In the genomic region with DNA sequence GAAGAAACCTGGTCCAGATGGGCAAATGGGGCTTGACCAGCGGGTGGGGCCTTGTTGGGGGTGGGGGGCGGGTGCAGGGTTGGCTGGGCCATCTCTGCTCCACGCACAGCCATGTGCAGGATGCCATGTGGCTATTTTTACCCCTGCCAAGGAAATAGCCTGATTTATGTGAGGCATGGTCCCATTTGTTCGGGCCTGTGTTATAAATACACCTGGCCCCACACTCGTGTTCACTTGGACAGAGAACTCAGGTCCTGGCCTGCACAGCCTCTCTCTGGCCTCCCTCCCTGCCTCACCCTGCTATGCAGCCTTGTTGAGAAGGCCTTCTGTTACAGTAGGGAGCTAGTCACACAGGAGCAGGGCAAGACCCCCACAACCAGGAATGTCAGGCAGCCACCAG, we compare ENCODE assay signal across 1 cellular context.
TF ChIP-seq lines count a peak whose summit lies in the region.

No MANE protein-coding gene starts in this region.

TF ChIP-seq in GM23338, 12 proteins besides CTCF, POLR2A, EP300 and RAD21 (continued from another document):
- TF ChIP-seq, protein P1, sequence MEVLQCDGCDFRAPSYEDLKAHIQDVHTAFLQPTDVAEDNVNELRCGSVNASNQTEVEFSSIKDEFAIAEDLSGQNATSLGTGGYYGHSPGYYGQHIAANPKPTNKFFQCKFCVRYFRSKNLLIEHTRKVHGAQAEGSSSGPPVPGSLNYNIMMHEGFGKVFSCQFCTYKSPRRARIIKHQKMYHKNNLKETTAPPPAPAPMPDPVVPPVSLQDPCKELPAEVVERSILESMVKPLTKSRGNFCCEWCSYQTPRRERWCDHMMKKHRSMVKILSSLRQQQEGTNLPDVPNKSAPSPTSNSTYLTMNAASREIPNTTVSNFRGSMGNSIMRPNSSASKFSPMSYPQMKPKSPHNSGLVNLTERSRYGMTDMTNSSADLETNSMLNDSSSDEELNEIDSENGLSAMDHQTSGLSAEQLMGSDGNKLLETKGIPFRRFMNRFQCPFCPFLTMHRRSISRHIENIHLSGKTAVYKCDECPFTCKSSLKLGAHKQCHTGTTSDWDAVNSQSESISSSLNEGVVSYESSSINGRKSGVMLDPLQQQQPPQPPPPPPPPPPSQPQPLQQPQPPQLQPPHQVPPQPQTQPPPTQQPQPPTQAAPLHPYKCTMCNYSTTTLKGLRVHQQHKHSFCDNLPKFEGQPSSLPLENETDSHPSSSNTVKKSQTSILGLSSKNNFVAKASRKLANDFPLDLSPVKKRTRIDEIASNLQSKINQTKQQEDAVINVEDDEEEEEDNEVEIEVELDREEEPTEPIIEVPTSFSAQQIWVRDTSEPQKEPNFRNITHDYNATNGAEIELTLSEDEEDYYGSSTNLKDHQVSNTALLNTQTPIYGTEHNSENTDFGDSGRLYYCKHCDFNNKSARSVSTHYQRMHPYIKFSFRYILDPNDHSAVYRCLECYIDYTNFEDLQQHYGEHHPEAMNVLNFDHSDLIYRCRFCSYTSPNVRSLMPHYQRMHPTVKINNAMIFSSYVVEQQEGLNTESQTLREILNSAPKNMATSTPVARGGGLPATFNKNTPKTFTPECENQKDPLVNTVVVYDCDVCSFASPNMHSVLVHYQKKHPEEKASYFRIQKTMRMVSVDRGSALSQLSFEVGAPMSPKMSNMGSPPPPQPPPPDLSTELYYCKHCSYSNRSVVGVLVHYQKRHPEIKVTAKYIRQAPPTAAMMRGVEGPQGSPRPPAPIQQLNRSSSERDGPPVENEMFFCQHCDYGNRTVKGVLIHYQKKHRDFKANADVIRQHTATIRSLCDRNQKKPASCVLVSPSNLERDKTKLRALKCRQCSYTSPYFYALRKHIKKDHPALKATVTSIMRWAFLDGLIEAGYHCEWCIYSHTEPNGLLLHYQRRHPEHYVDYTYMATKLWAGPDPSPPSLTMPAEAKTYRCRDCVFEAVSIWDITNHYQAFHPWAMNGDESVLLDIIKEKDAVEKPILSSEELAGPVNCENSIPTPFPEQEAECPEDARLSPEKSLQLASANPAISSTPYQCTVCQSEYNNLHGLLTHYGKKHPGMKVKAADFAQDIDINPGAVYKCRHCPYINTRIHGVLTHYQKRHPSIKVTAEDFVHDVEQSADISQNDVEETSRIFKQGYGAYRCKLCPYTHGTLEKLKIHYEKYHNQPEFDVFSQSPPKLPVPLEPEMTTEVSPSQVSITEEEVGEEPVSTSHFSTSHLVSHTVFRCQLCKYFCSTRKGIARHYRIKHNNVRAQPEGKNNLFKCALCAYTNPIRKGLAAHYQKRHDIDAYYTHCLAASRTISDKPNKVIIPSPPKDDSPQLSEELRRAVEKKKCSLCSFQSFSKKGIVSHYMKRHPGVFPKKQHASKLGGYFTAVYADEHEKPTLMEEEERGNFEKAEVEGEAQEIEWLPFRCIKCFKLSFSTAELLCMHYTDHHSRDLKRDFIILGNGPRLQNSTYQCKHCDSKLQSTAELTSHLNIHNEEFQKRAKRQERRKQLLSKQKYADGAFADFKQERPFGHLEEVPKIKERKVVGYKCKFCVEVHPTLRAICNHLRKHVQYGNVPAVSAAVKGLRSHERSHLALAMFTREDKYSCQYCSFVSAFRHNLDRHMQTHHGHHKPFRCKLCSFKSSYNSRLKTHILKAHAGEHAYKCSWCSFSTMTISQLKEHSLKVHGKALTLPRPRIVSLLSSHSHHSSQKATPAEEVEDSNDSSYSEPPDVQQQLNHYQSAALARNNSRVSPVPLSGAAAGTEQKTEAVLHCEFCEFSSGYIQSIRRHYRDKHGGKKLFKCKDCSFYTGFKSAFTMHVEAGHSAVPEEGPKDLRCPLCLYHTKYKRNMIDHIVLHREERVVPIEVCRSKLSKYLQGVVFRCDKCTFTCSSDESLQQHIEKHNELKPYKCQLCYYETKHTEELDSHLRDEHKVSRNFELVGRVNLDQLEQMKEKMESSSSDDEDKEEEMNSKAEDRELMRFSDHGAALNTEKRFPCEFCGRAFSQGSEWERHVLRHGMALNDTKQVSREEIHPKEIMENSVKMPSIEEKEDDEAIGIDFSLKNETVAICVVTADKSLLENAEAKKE (CRISPR knock-in tag; IDR thresholded peaks at IDR 0.05) = no peak
- TF ChIP-seq ZNF114 (CRISPR knock-in tag; IDR thresholded peaks at IDR 0.05) (no peak), REST (IDR thresholded peaks at IDR 0.05; ENCODE audit: unreplicated experiment) (no peak), STAT1 (IDR thresholded peaks at IDR 0.05; ENCODE audit: unreplicated experiment) (no peak), CREB1 (CRISPR knock-in tag; IDR thresholded peaks at IDR 0.05; ENCODE audit: low read depth) (no peak), EZH2phosphoT487 (IDR thresholded peaks at IDR 0.05; ENCODE audit: unreplicated experiment) (no peak), POLR2AphosphoS5 (IDR thresholded peaks at IDR 0.05; ENCODE audit: low read depth) (no peak)
